Comparison of ENCODE assay signal across 24 cellular contexts in genomic region chr12:132182711-132183365, GRCh38.
"Had no signal": no experiment of that assay in that cellular context is flagged by ENCODE, and none has a peak within 500 bp of the region (broad histone marks: within the 10 kb centered on the region; RNA-seq: fewer than 3 reads in every experiment).

No MANE protein-coding gene starts in this region.

- H3K4me1 Mint-ChIP-seq: endodermal cell had no signal

- ATAC-seq: gastrocnemius medialis; left ventricle myocardium superior; stimulated activated naive B cell treated with anti-CD40 and anti-IgM and Interleukin-4, amounts not matched to agents 10 μg/mL and 1 μg/mL and 100 μg/mL, for 72 hours; upper lobe of right lung had no signal

- H3K36me3 Mint-ChIP-seq: memory B cell; stimulated activated naive B cell treated with anti-CD40 and anti-IgM and Interleukin-4, amounts not matched to agents 10 μg/mL and 1 μg/mL and 100 μg/mL, for 72 hours had no signal

- H3K27ac Mint-ChIP-seq: activated B cell treated with CpG ODN at 0.5 μM for 24 hours; endodermal cell; memory B cell; nephron; stimulated activated naive B cell treated with anti-CD40 and anti-IgM and Interleukin-4, amounts not matched to agents 10 μg/mL and 1 μg/mL and 100 μg/mL, for 72 hours; T-helper 1 cell treated with Interleukin-12 subunit alpha and Interleukin-12 subunit beta and Interleukin-4 antibody, amounts not matched to agents 30 μg/mL and 1 μg/mL, for 36 hours had no signal

- DNase-seq: activated B cell treated with CpG ODN at 0.5 μM for 24 hours; activated CD4-positive, alpha-beta T cell treated with anti-CD3 and anti-CD28 coated beads for 4 hours; activated CD4-positive, alpha-beta T cell treated with anti-CD3 and anti-CD28 coated beads, Interleukin-2, amount 50 U/mL, for 48 hours; activated effector memory CD4-positive, alpha-beta T cell treated with anti-CD3 and anti-CD28 coated beads, Interleukin-2, amount 50 U/mL, for 16 hours; activated naive CD4-positive, alpha-beta T cell treated with anti-CD3 and anti-CD28 coated beads, Interleukin-2, amount 10 ng/mL, durations not matched to agents 7 days and 5 days; activated T-cell treated with anti-CD3 and anti-CD28 coated beads for 4 hours; amygdala; cortex of kidney; endodermal cell; esophagus squamous epithelium; gastrocnemius medialis; head of caudate nucleus; left ventricle myocardium superior; nucleus accumbens; sigmoid colon; stimulated activated CD4-positive, alpha-beta T cell treated with anti-CD3 and anti-CD28 coated beads, Interleukin-2, amount 100 ng/mL, for 48 hours; stimulated activated CD8-positive, alpha-beta memory T cell treated with anti-CD3 and anti-CD28 coated beads, Interleukin-4, amount 100 ng/mL, for 48 hours; stimulated activated naive B cell treated with anti-CD40 and anti-IgM and Interleukin-4, amounts not matched to agents 10 μg/mL and 1 μg/mL and 100 μg/mL, for 72 hours; T1000; thyroid gland; upper lobe of right lung had no signal

- H3K4me3 Mint-ChIP-seq: activated B cell treated with CpG ODN at 0.5 μM for 24 hours; activated naive CD4-positive, alpha-beta T cell treated with anti-CD3 and anti-CD28 coated beads, Interleukin-2, amount 10 ng/mL, durations not matched to agents 7 days and 5 days; endodermal cell; memory B cell; nephron; stimulated activated naive B cell treated with anti-CD40 and anti-IgM and Interleukin-4, amounts not matched to agents 10 μg/mL and 1 μg/mL and 100 μg/mL, for 72 hours; T-helper 1 cell treated with Interleukin-12 subunit alpha and Interleukin-12 subunit beta and Interleukin-4 antibody, amounts not matched to agents 30 μg/mL and 1 μg/mL, for 36 hours had no signal
